In genomic region chr9:137316012-137316981, GRCh38 we compare ENCODE assay signal across 1 cellular context.
TF ChIP-seq lines count a peak whose summit lies in the region.

No MANE protein-coding gene starts in this region.

TF ChIP-seq in K562, 482 proteins besides CTCF, POLR2A, EP300 and RAD21 (continued from another document):
- TF ChIP-seq ETS1 (conservative IDR thresholded peaks at IDR 0.05; ENCODE audit: control insufficient read depth, low read depth, low read length) = 0 out of 2 replicates have a peak, but pooled peaks have one; percentile 31
- TF ChIP-seq RBM14 (IDR thresholded peaks at IDR 0.05; ENCODE audit: borderline replicate concordance, insufficient read depth, low read depth, low read length) = no peak
- no peak for TF ChIP-seq EHMT2 (IDR thresholded peaks at IDR 0.05)
- TF ChIP-seq ADNP (tag; IDR thresholded peaks at IDR 0.05) = no peak
- 0 out of 2 replicates have a peak, but pooled peaks have one; percentile 45 for TF ChIP-seq KAT7 (CRISPR knock-in tag; IDR thresholded peaks at IDR 0.05; ENCODE audit: borderline replicate concordance)
- TF ChIP-seq GTF2A2 (tag; IDR thresholded peaks at IDR 0.05) = no peak
- no peak for TF ChIP-seq ESRRA (IDR thresholded peaks at IDR 0.05; ENCODE audit: borderline replicate concordance, low read depth)
- TF ChIP-seq, protein P1, sequence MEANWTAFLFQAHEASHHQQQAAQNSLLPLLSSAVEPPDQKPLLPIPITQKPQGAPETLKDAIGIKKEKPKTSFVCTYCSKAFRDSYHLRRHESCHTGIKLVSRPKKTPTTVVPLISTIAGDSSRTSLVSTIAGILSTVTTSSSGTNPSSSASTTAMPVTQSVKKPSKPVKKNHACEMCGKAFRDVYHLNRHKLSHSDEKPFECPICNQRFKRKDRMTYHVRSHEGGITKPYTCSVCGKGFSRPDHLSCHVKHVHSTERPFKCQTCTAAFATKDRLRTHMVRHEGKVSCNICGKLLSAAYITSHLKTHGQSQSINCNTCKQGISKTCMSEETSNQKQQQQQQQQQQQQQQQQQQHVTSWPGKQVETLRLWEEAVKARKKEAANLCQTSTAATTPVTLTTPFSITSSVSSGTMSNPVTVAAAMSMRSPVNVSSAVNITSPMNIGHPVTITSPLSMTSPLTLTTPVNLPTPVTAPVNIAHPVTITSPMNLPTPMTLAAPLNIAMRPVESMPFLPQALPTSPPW (CRISPR knock-in tag; IDR thresholded peaks at IDR 0.05) = peak; percentile 94
- TF ChIP-seq HOXB6 (CRISPR knock-in tag; IDR thresholded peaks at IDR 0.05; ENCODE audit: borderline replicate concordance) = no peak
- TF ChIP-seq TOE1 (IDR thresholded peaks at IDR 0.05; ENCODE audit: borderline replicate concordance) = no peak
- no peak for TF ChIP-seq TOE1 (CRISPR knock-in tag; IDR thresholded peaks at IDR 0.05; ENCODE audit: borderline replicate concordance, low read depth)
- no peak for TF ChIP-seq CHD2 (IDR thresholded peaks at IDR 0.05; ENCODE audit: low read depth, low read length)
- TF ChIP-seq ZNF12 (CRISPR knock-in tag; IDR thresholded peaks at IDR 0.05) = 0 out of 2 replicates have a peak, but pooled peaks have one; percentile 21
- TF ChIP-seq NR3C1 (CRISPR knock-in tag; IDR thresholded peaks at IDR 0.05) = no peak
- no peak for TF ChIP-seq PHTF2 (CRISPR knock-in tag; IDR thresholded peaks at IDR 0.05)
- TF ChIP-seq ELF1 (tag; IDR thresholded peaks at IDR 0.05) = 0 out of 2 replicates have a peak, but pooled peaks have one; percentile 16
- TF ChIP-seq ZNF764 (CRISPR knock-in tag; IDR thresholded peaks at IDR 0.05; ENCODE audit: low read depth) = no peak
- TF ChIP-seq, protein P2, sequence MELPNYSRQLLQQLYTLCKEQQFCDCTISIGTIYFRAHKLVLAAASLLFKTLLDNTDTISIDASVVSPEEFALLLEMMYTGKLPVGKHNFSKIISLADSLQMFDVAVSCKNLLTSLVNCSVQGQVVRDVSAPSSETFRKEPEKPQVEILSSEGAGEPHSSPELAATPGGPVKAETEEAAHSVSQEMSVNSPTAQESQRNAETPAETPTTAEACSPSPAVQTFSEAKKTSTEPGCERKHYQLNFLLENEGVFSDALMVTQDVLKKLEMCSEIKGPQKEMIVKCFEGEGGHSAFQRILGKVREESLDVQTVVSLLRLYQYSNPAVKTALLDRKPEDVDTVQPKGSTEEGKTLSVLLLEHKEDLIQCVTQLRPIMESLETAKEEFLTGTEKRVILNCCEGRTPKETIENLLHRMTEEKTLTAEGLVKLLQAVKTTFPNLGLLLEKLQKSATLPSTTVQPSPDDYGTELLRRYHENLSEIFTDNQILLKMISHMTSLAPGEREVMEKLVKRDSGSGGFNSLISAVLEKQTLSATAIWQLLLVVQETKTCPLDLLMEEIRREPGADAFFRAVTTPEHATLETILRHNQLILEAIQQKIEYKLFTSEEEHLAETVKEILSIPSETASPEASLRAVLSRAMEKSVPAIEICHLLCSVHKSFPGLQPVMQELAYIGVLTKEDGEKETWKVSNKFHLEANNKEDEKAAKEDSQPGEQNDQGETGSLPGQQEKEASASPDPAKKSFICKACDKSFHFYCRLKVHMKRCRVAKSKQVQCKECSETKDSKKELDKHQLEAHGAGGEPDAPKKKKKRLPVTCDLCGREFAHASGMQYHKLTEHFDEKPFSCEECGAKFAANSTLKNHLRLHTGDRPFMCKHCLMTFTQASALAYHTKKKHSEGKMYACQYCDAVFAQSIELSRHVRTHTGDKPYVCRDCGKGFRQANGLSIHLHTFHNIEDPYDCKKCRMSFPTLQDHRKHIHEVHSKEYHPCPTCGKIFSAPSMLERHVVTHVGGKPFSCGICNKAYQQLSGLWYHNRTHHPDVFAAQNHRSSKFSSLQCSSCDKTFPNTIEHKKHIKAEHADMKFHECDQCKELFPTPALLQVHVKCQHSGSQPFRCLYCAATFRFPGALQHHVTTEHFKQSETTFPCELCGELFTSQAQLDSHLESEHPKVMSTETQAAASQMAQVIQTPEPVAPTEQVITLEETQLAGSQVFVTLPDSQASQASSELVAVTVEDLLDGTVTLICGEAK (IDR thresholded peaks at IDR 0.05) = peak; percentile 50; the same call in 1 of the 2 replicates
- TF ChIP-seq, protein P2 (CRISPR knock-in tag; IDR thresholded peaks at IDR 0.05) = peak; percentile 40; the same call in 1 of the 2 replicates
- TF ChIP-seq MAZ (CRISPR knock-in tag; conservative IDR thresholded peaks at IDR 0.05 in 1 of 2, IDR thresholded peaks at IDR 0.05 in 1 of 2) = peak; percentile 36 to 80; a peak in 3 of 4 replicates
- TF ChIP-seq ZNF444 (CRISPR knock-in tag; IDR thresholded peaks at IDR 0.05) = no peak
- no peak for TF ChIP-seq NR2C2 (CRISPR knock-in tag; IDR thresholded peaks at IDR 0.05)
- TF ChIP-seq NR2C2 (tag; IDR thresholded peaks at IDR 0.05) = no peak
- no peak for TF ChIP-seq DACH1 (IDR thresholded peaks at IDR 0.05; ENCODE audit: partially characterized antibody)
- TF ChIP-seq YY1 (IDR thresholded peaks at IDR 0.05; ENCODE audit: borderline replicate concordance in 1 of 3, control insufficient read depth in 1 of 3, extremely low read depth in 1 of 3, insufficient read depth in 3 of 3, insufficient read length in 1 of 3, insufficient replicate concordance in 2 of 3, low read depth in 1 of 3, low read length in 2 of 3) = peak in 1 of 3 experiments; percentile 28
- no peak for TF ChIP-seq ZNF740 (CRISPR knock-in tag; IDR thresholded peaks at IDR 0.05)
- TF ChIP-seq ZNF740 (tag; IDR thresholded peaks at IDR 0.05) = peak in 1 of 2 experiments; percentile 59; a peak in 1 of 4 replicates
- TF ChIP-seq HOMEZ (CRISPR knock-in tag; IDR thresholded peaks at IDR 0.05) = no peak
